ENCODE assay signal across 18 cellular contexts in genomic region chr15:85770722-85771041, GRCh38.
"Had no signal": no experiment of that assay in that cellular context is flagged by ENCODE, and none has a peak within 500 bp of the region (broad histone marks: within the 10 kb centered on the region; RNA-seq: fewer than 3 reads in every experiment).

No MANE protein-coding gene starts in this region.

- H3K4me3 ChIP-seq: SJCRH30, testis had no signal

- H3K36me3 Mint-ChIP-seq: activated naive CD4-positive, alpha-beta T cell treated with anti-CD3 and anti-CD28 coated beads, Interleukin-2, amount 50 U/mL, for 24 hours had no signal

- H3K27me3 Mint-ChIP-seq: activated CD4-positive, alpha-beta memory T cell treated with anti-CD3 and anti-CD28 coated beads, Interleukin-2, amount 10 ng/mL, durations not matched to agents 7 days and 5 days; activated naive CD4-positive, alpha-beta T cell treated with anti-CD3 and anti-CD28 coated beads, Interleukin-2, amount 50 U/mL, for 24 hours; brain; central memory CD8-positive, alpha-beta T cell; stimulated activated naive CD8-positive, alpha-beta T cell treated with anti-CD3 and anti-CD28 coated beads, Interleukin-15, Interleukin-2, amounts not matched to agents 100 ng/mL and 50 ng/mL, for 24 hours; T-helper 17 cell had no signal

- H3K9me3 ChIP-seq: SJCRH30, testis had no signal

- H3K9me3 Mint-ChIP-seq: activated CD4-positive, alpha-beta memory T cell treated with anti-CD3 and anti-CD28 coated beads, Interleukin-2, amount 10 ng/mL, durations not matched to agents 7 days and 5 days; activated naive CD4-positive, alpha-beta T cell treated with anti-CD3 and anti-CD28 coated beads, Interleukin-2, amount 50 U/mL, for 24 hours; activated T-cell treated with anti-CD3 and anti-CD28 coated beads, Interleukin-2, amount 50 U/mL, for 4 hours; central memory CD8-positive, alpha-beta T cell; stimulated activated naive CD8-positive, alpha-beta T cell treated with anti-CD3 and anti-CD28 coated beads, Interleukin-15, Interleukin-2, amounts not matched to agents 100 ng/mL and 50 ng/mL, for 24 hours had no signal

- H3K27me3 ChIP-seq: foreskin keratinocyte, SJCRH30, testis had no signal

- H3K27ac ChIP-seq: foreskin keratinocyte, SJCRH30, testis, WERI-Rb-1 had no signal

- ATAC-seq: activated T-cell treated with anti-CD3 and anti-CD28 coated beads, Interleukin-2, amount 50 U/mL, for 4 hours; T-helper 17 cell had no signal

- H3K4me3 Mint-ChIP-seq: activated CD4-positive, alpha-beta memory T cell treated with anti-CD3 and anti-CD28 coated beads, Interleukin-2, amount 10 ng/mL, durations not matched to agents 7 days and 5 days; activated naive CD4-positive, alpha-beta T cell treated with anti-CD3 and anti-CD28 coated beads, Interleukin-2, amount 50 U/mL, for 24 hours; activated T-cell treated with anti-CD3 and anti-CD28 coated beads, Interleukin-2, amount 50 U/mL, for 4 hours; brain; central memory CD8-positive, alpha-beta T cell; stimulated activated naive CD8-positive, alpha-beta T cell treated with anti-CD3 and anti-CD28 coated beads, Interleukin-15, Interleukin-2, amounts not matched to agents 100 ng/mL and 50 ng/mL, for 24 hours; T-helper 17 cell had no signal

- H3K27ac Mint-ChIP-seq: activated CD4-positive, alpha-beta memory T cell treated with anti-CD3 and anti-CD28 coated beads, Interleukin-2, amount 10 ng/mL, durations not matched to agents 7 days and 5 days; activated naive CD4-positive, alpha-beta T cell treated with anti-CD3 and anti-CD28 coated beads, Interleukin-2, amount 50 U/mL, for 24 hours; stimulated activated naive CD8-positive, alpha-beta T cell treated with anti-CD3 and anti-CD28 coated beads, Interleukin-15, Interleukin-2, amounts not matched to agents 100 ng/mL and 50 ng/mL, for 24 hours; T-helper 17 cell had no signal

- H3K4me1 Mint-ChIP-seq: activated CD4-positive, alpha-beta memory T cell treated with anti-CD3 and anti-CD28 coated beads, Interleukin-2, amount 10 ng/mL, durations not matched to agents 7 days and 5 days had no signal

- DNase-seq: activated CD4-positive, alpha-beta memory T cell treated with anti-CD3 and anti-CD28 coated beads, Interleukin-2, amount 10 ng/mL, durations not matched to agents 7 days and 5 days; activated CD4-positive, alpha-beta T cell treated with anti-CD3 and anti-CD28 coated beads for 4 hours; activated effector memory CD4-positive, alpha-beta T cell treated with anti-CD3 and anti-CD28 coated beads, Interleukin-2, amount 50 U/mL, for 16 hours; activated T-cell treated with anti-CD3 and anti-CD28 coated beads, Interleukin-2, amount 50 U/mL, for 4 hours; amniotic stem cell; glutamatergic neuron; SJCRH30; small intestine; stimulated activated CD4-positive, alpha-beta T cell treated with anti-CD3 and anti-CD28 coated beads, Interleukin-4, amount 100 ng/mL, for 24 hours; stimulated activated CD8-positive, alpha-beta memory T cell treated with anti-CD3 and anti-CD28 coated beads, Interleukin-4, amount 100 ng/mL, for 48 hours; T-helper 17 cell; testis; WERI-Rb-1 had no signal

- H3K4me1 ChIP-seq: SJCRH30, testis had no signal
